ENCODE assay signal across 9 cellular contexts in the genomic region with DNA sequence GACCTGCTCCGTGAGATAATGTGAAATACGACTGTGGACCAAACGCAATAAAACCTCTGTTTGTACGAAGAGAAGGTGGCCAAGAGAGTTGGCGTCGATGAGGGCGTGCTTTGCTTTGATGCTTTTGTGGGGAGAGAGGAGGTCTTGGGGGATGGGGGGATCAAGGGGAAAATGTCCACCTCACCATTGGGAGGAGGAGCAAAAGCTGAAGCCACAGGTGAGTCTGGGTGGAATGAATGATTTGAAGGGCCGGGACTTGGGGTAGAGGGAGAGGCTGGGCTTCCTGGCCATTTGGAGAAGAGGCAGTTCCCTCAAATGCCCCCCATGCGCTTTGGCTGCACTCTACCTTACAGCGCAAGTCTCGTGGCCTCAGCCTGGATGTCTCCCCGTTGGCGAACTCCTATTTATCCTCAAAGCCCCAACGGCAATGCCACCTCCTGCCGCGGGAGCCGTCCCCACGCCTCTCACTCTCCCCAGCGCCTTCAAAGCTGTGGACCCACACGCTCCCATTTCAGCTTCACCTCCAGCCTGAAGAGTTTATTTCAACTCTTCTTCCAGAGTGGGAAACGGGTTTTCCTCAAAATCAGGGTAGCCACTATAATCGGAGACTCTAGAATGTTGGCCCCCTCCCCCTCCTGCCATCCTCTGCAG. TPM values are rescaled to one million over a fixed set of nuclear protein-coding genes. Genes with fewer than 3 reads are reported as not detected.
A peak's percentile ranks its signal among the peaks of the same experiment; 100 is the strongest.
DNase-seq lines count a peak whose midpoint lies in the region; ATAC-seq and TF ChIP-seq lines count a peak whose summit lies in the region.
"Had no signal": no experiment of that assay in that cellular context is flagged by ENCODE, and none has a peak within 500 bp of the region (broad histone marks: within the 10 kb centered on the region; RNA-seq: fewer than 3 reads in every experiment).

No MANE protein-coding gene starts in this region.

- RAD21 ChIA-PET in HCT116 (lab: Charles Lee; ENCODE audit: low non-redundant PET in 1 of 2, low total read pairs in 2 of 2, uncharacterized antibody in 2 of 2, unreplicated experiment in 2 of 2), result interaction anchor here (1.0 to 1.1 kb wide), 2 partner anchors 12 to 14 kb away, joined by 4 read pairs; no protein-coding TSS in a partner anchor

- H3K27me3 ChIP-seq in HCT116 (ENCODE audit: insufficient read depth, low read length) (no peaks in the 10 kb centered on the region), lower lobe of right lung (ENCODE audit: low read depth) (no peaks in the 10 kb centered on the region), aorta (ENCODE audit: control insufficient read depth in 1 of 2, insufficient read depth in 2 of 2, low read length in 1 of 2) (no peaks in the 10 kb centered on the region)

- no peaks in the 10 kb centered on the region for H3K9me3 Mint-ChIP-seq in activated naive CD8-positive, alpha-beta T cell treated with anti-CD3 and anti-CD28 coated beads for 36 hours

- peaks cover 49% of the 10 kb centered on the region for H3K4me1 Mint-ChIP-seq in activated naive CD8-positive, alpha-beta T cell treated with anti-CD3 and anti-CD28 coated beads for 36 hours

- peaks cover 17% of the 10 kb centered on the region; the same call in 1 of the 2 replicates for H3K79me2 ChIP-seq in HCT116 (ENCODE audit: insufficient read depth, low read length)

- TF ChIP-seq POLR2A in HCT116 (IDR thresholded peaks at IDR 0.05; ENCODE audit: borderline replicate concordance, extremely low read depth, insufficient read depth, insufficient read length) (no peak), erythroblast (IDR thresholded peaks at IDR 0.05; ENCODE audit: low read length) (no peak)

- no peaks in the 10 kb centered on the region for H4K20me1 ChIP-seq in HCT116 (ENCODE audit: insufficient read depth)

- no peak overlapping the region for H2AFZ ChIP-seq in HCT116 (ENCODE audit: low read depth, low read length, poor library complexity, severe bottlenecking)

- H3K36me3 ChIP-seq in HCT116 (ENCODE audit: control insufficient read depth in 1 of 2, insufficient read depth in 2 of 2, low read length in 2 of 2) (peaks cover 4 to 12% of the 10 kb centered on the region in 2 experiments; a peak in 3 of 4 replicates), lower lobe of right lung (peaks cover 39% of the 10 kb centered on the region), aorta (ENCODE audit: control insufficient read depth in 1 of 2, insufficient read depth in 2 of 2, low read length in 1 of 2) (peaks cover 0 to 6% of the 10 kb centered on the region in 2 donors)

- H3K27ac ChIP-seq in 22Rv1, result peak overlapping the region; percentile 80
- H3K27ac ChIP-seq in HCT116 (ENCODE audit: low read depth, low read length), result peak overlapping the region; percentile 71
- H3K27ac ChIP-seq in lower lobe of right lung, result peak overlapping the region; percentile 79
- H3K27ac ChIP-seq in aorta (ENCODE audit: low read depth in 1 of 2, low read length in 2 of 2), result no peak overlapping the region

- H3K9me3 ChIP-seq in HCT116 (ENCODE audit: control insufficient read depth in 1 of 2, insufficient read depth in 1 of 2, low read depth in 1 of 2, low read length in 2 of 2) (no peaks in the 10 kb centered on the region), lower lobe of right lung (no peaks in the 10 kb centered on the region), aorta (ENCODE audit: control insufficient read depth, low read length) (no peaks in the 10 kb centered on the region)

- ATAC-seq in HCT116 (no peak), lower lobe of right lung (no peak), aorta (ENCODE audit: low FRiP score) (no peak), HG03571 (IDR thresholded peaks at IDR 0.05; ENCODE audit: unreplicated experiment) (no peak)

- WGBS in aorta, 2 donors, result 45 to 53% methylated on average over 22 of the region's 22 CpGs

- H3K4me2 ChIP-seq in HCT116 (ENCODE audit: low read length), result peak overlapping the region; percentile 88

- TF ChIP-seq CTCF in 22Rv1 (IDR thresholded peaks at IDR 0.05) (no peak), HCT116 (IDR thresholded peaks at IDR 0.05 in 2 of 3, conservative IDR thresholded peaks at IDR 0.05 in 1 of 3; ENCODE audit: borderline replicate concordance in 1 of 3, insufficient read depth in 1 of 3, low read depth in 2 of 3, low read length in 2 of 3) (no peak), lower lobe of right lung (IDR thresholded peaks at IDR 0.05) (no peak)

- no peaks in the 10 kb centered on the region for H3K27me3 Mint-ChIP-seq in activated naive CD8-positive, alpha-beta T cell treated with anti-CD3 and anti-CD28 coated beads for 36 hours

- peak overlapping the region; percentile 75 for H3K27ac Mint-ChIP-seq in activated naive CD8-positive, alpha-beta T cell treated with anti-CD3 and anti-CD28 coated beads for 36 hours

- no peak for TF ChIP-seq RAD21 in HCT116 (IDR thresholded peaks at IDR 0.05; ENCODE audit: low read depth)

- H3K36me3 Mint-ChIP-seq in activated naive CD8-positive, alpha-beta T cell treated with anti-CD3 and anti-CD28 coated beads for 36 hours, result peaks cover 24% of the 10 kb centered on the region

- peak overlapping the region; percentile 91 for H3K4me3 ChIP-seq in HCT116 (replicated peaks in 1 of 2; ENCODE audit: low read depth in 1 of 2, low read length in 2 of 2)
- peak overlapping the region; percentile 74 for H3K4me3 ChIP-seq in lower lobe of right lung
- H3K4me3 ChIP-seq in aorta (ENCODE audit: low read length in 2 of 2), result no peak overlapping the region

- POLR2A ChIA-PET in HCT116 (lab: Charles Lee), result interaction anchor here (0.7 to 7.8 kb wide), 6 partner anchors 12 to 230 kb away, joined by 3 to 85 read pairs (median 6); partner anchors contain the start of genes CIRBP, CNN2, RNU6-2 and WDR18

- H3K4me1 ChIP-seq in HCT116 (ENCODE audit: control insufficient read depth in 1 of 2, insufficient read depth in 2 of 2, low read length in 2 of 2) (peaks cover 25 to 60% of the 10 kb centered on the region in 2 experiments), lower lobe of right lung (peaks cover 40% of the 10 kb centered on the region), aorta (ENCODE audit: control insufficient read depth in 1 of 2, insufficient read depth in 2 of 2, low read length in 2 of 2) (no peaks in the 10 kb centered on the region)

- intact Hi-C loops in HCT116 (cut with micrococcal nuclease) (no loop called here), lower lobe of right lung (cut with DNase I) (no loop called here), aorta (cut with DNase I) (no loop called here)

- DNase-seq in HCT116 (ENCODE audit: low read depth, low spot score), result no peak
- no peak for DNase-seq in activated naive CD8-positive, alpha-beta T cell treated with anti-CD3 and anti-CD28 coated beads for 36 hours
- DNase-seq in lower lobe of right lung, result no peak
- DNase-seq in epidermal melanocyte (ENCODE audit: insufficient read length, low spot score), result no peak
- no peak for DNase-seq in erythroblast (lab: John Stamatoyannopoulos, UW)
- no peak for DNase-seq in aorta

- peak overlapping the region; percentile 10 for H3K4me3 Mint-ChIP-seq in activated naive CD8-positive, alpha-beta T cell treated with anti-CD3 and anti-CD28 coated beads for 36 hours

- H3K9ac ChIP-seq in HCT116 (ENCODE audit: low read length), result peak overlapping the region; percentile 67

- H3K9me2 ChIP-seq in HCT116 (ENCODE audit: insufficient read depth), result no peaks in the 10 kb centered on the region

- BruUV-seq in HCT116 (replicated peaks; lab: Mats Ljungman, UMichigan), result no TSS peak

- CTCF ChIA-PET in HCT116 (lab: Charles Lee), result interaction anchor here (1.1 kb wide), 3 partner anchors 11 to 227 kb away, joined by 3 to 7 read pairs (median 4); no protein-coding TSS in a partner anchor

TF ChIP-seq in HCT116, 20 proteins besides CTCF, POLR2A, EP300 and RAD21:
- TF ChIP-seq POLR2AphosphoS5 (IDR thresholded peaks at IDR 0.05; ENCODE audit: low read depth, low read length), result no peak
- TF ChIP-seq FOSL1 (IDR thresholded peaks at IDR 0.05; ENCODE audit: low read depth), result no peak
- no peak for TF ChIP-seq TCF7L2 (IDR thresholded peaks at IDR 0.05; ENCODE audit: borderline replicate concordance, extremely low read depth, insufficient read depth, insufficient read length)
- no peak for TF ChIP-seq EGR1 (IDR thresholded peaks at IDR 0.05; ENCODE audit: low read depth)
- TF ChIP-seq SIN3A (IDR thresholded peaks at IDR 0.05; ENCODE audit: low read depth), result no peak
- TF ChIP-seq ELF1 (IDR thresholded peaks at IDR 0.05; ENCODE audit: borderline replicate concordance, low read depth), result no peak
- no peak for TF ChIP-seq CBX3 (IDR thresholded peaks at IDR 0.05; ENCODE audit: low read depth)
- no peak for TF ChIP-seq JUND (IDR thresholded peaks at IDR 0.05)
- TF ChIP-seq SRF (IDR thresholded peaks at IDR 0.05; ENCODE audit: low read depth), result no peak
- TF ChIP-seq CEBPB (IDR thresholded peaks at IDR 0.05; ENCODE audit: low read depth), result no peak
- no peak for TF ChIP-seq EZH2 (IDR thresholded peaks at IDR 0.05)
- no peak for TF ChIP-seq SP1 (IDR thresholded peaks at IDR 0.05; ENCODE audit: low read depth)
- TF ChIP-seq ZNF274 (IDR thresholded peaks at IDR 0.05; ENCODE audit: low read depth, low read length), result no peak

RNA-seq across cellular contexts. Expression of gene ABCA7, which starts 0.8 kb away (rescaled TPM):
- total RNA-seq in HCT116 (2021; ENCODE audit: unreplicated experiment) (91.4 TPM), lower lobe of right lung (53.3 TPM), aorta (10 to 100 TPM in 1 of 2 donors, 1 to 10 TPM in 1; 9.5 to 20.6 TPM)
- 59.2 and 65.7 TPM in 2 replicates for polyA plus RNA-seq in HCT116 (2012)
- 10 to 100 TPM in 1 of 2 experiments, 1 to 10 TPM in 1; 9.8 to 11.2 TPM for total RNA-seq in activated naive CD8-positive, alpha-beta T cell treated with anti-CD3 and anti-CD28 coated beads for 36 hours
- 1 to 10 TPM; 1.9 to 7.6 TPM for polyA plus RNA-seq in aorta

RNA-seq across cellular contexts. Expression of gene CNN2, which starts 12.7 kb away (rescaled TPM):
- 212 TPM for total RNA-seq in HCT116 (2021; ENCODE audit: unreplicated experiment)
- polyA plus RNA-seq in HCT116 (2012), result 140 and 171 TPM in 2 replicates
- 10 to 100 TPM; 76.0 to 80.5 TPM for total RNA-seq in activated naive CD8-positive, alpha-beta T cell treated with anti-CD3 and anti-CD28 coated beads for 36 hours
- 158 TPM for total RNA-seq in lower lobe of right lung
- 100 to 1,000 TPM; 142 to 185 TPM for total RNA-seq in aorta
- polyA plus RNA-seq in aorta, result 100 to 1,000 TPM in 1 of 2 donors, 10 to 100 TPM in 1; 53.2 to 141 TPM

RNA-seq across cellular contexts. Expression of gene RNU6-2, which starts 17.8 kb away (rescaled TPM):
- not detected for total RNA-seq in HCT116 (2021; ENCODE audit: unreplicated experiment)
- polyA plus RNA-seq in HCT116 (2012), result not detected in 2 replicates
- total RNA-seq in activated naive CD8-positive, alpha-beta T cell treated with anti-CD3 and anti-CD28 coated beads for 36 hours, result not detected
- not detected for total RNA-seq in lower lobe of right lung
- not detected for total RNA-seq in aorta
- not detected for polyA plus RNA-seq in aorta
- total RNA-seq: T-helper 2 cell treated with Interferon-gamma antibody and Interleukin-4, amounts not matched to agents 100 ng/mL and 5 ng/mL, for 36 hours had no signal

RNA-seq across cellular contexts. Expression of gene TMEM259, which starts 18.2 kb away (rescaled TPM):
- total RNA-seq in HCT116 (2021; ENCODE audit: unreplicated experiment), result 202 TPM
- 168 and 187 TPM in 2 replicates for polyA plus RNA-seq in HCT116 (2012)
- total RNA-seq in activated naive CD8-positive, alpha-beta T cell treated with anti-CD3 and anti-CD28 coated beads for 36 hours, result 100 to 1,000 TPM; 136 to 138 TPM
- 159 TPM for total RNA-seq in lower lobe of right lung
- total RNA-seq in aorta, result 100 to 1,000 TPM; 118 to 142 TPM
- polyA plus RNA-seq in aorta, result 100 to 1,000 TPM in 1 of 2 donors, 10 to 100 TPM in 1; 50.1 to 434 TPM

RNA-seq across cellular contexts. Expression of gene ARHGAP45, which starts 27.8 kb away (rescaled TPM):
- total RNA-seq in HCT116 (2021; ENCODE audit: unreplicated experiment), result 30.4 TPM
- 26.5 and 29.8 TPM in 2 replicates for polyA plus RNA-seq in HCT116 (2012)
- 100 to 1,000 TPM; 113 to 122 TPM for total RNA-seq in activated naive CD8-positive, alpha-beta T cell treated with anti-CD3 and anti-CD28 coated beads for 36 hours
- total RNA-seq in lower lobe of right lung, result 83.5 TPM
- total RNA-seq in aorta, result 10 to 100 TPM; 15.3 to 38.6 TPM
- polyA plus RNA-seq in aorta, result 10 to 100 TPM in 1 of 2 donors, 1 to 10 TPM in 1; 7.4 to 21.8 TPM

Comparison
In these comparisons a context has a peak if more than half of its experiments do, and no peak if none do; other contexts are left out.
1. H3K27ac ChIP-seq: peak in 22Rv1 (single experiment), HCT116 (single experiment) and lower lobe of right lung (single experiment); none in aorta (0 of 2).
2. H3K4me3 ChIP-seq: peak in HCT116 (2 of 2) and lower lobe of right lung (single experiment); none in aorta (0 of 2).